10 cellular contexts compared by ENCODE assay signal in the genomic region with DNA sequence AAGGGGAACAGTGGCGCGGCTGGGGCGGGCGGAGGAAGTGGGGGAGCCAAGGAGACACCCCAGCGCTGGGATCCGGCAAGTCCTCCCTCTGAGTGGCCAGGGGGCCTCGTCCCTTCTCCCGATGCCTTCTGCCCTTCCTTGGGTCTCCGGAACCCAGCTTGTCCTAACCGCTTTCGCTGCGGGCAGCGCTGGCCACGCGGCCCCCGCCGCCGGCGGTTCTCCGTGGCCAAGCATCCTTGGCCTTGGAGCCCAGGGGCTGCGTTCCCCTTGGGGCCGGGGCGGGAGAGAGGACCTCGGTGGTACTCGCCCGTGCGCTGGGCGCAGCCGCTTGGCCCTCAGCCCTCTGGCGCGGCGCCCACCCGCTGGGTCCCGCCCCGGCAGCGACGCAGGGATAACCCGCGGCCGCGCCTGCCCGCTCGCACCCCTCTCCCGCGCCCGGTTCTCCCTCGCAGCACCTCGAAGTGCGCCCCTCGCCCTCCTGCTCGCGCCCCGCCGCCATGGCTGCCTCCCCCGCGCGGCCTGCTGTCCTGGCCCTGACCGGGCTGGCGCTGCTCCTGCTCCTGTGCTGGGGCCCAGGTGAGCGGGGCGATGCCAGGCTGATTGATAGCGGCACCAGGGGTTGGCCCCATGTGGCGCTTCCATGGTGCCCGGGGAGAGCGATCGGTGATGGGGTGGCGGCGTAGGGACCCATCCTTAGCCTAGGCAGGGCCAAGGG.
A peak's percentile ranks its signal among the peaks of the same experiment; 100 is the strongest.
DNase-seq lines count a peak whose midpoint lies in the region; ATAC-seq and TF ChIP-seq lines count a peak whose summit lies in the region.
"Had no signal": no experiment of that assay in that cellular context is flagged by ENCODE, and none has a peak within 500 bp of the region (broad histone marks: within the 10 kb centered on the region; RNA-seq: fewer than 3 reads in every experiment).

No MANE protein-coding gene starts in this region.

- H3K9me3 ChIP-seq in HUES64 (ENCODE audit: insufficient read depth, low read depth, low read length) (no peaks in the 10 kb centered on the region), iPS-18c (ENCODE audit: control insufficient read depth, insufficient read depth, low read length) (no peaks in the 10 kb centered on the region), sigmoid colon (no peaks in the 10 kb centered on the region)
- H3K9me3 ChIP-seq: neutrophil had no signal

- H3K27ac ChIP-seq in HUES64 (ENCODE audit: low read depth, low read length) (no peak overlapping the region), sigmoid colon (peak overlapping the region in 3 of 4 donors; percentile 20 to 71 (median 57))
- H3K27ac ChIP-seq: neutrophil had no signal

- no peaks in the 10 kb centered on the region for H3K9me3 Mint-ChIP-seq in activated naive CD8-positive, alpha-beta T cell treated with anti-CD3 and anti-CD28 coated beads, Interleukin-2, amount 50 U/mL, for 24 hours

- WGBS in HUES64 = 4% methylated on average over 68 of the region's 68 CpGs
- 5 to 11% methylated on average over 68 of the region's 68 CpGs for WGBS in sigmoid colon, 2 donors

- H3K4me3 ChIP-seq in HUES64 (ENCODE audit: low read length) (peak overlapping the region; percentile 64), iPS-18c (ENCODE audit: insufficient read depth, low read depth, low read length) (peak overlapping the region; percentile 64), sigmoid colon (peak overlapping the region; percentile 37 to 58 (median 51))

- no peak overlapping the region for H3K27ac Mint-ChIP-seq in activated naive CD8-positive, alpha-beta T cell treated with anti-CD3 and anti-CD28 coated beads, Interleukin-2, amount 50 U/mL, for 24 hours

- H3K36me3 ChIP-seq in HUES64 (ENCODE audit: insufficient read depth, low read length) (no peaks in the 10 kb centered on the region), sigmoid colon (no peaks in the 10 kb centered on the region)
- H3K36me3 ChIP-seq: neutrophil had no signal

- peak; percentile 43 for ATAC-seq in activated naive CD8-positive, alpha-beta T cell treated with anti-CD3 and anti-CD28 coated beads, Interleukin-2, amount 50 U/mL, for 24 hours
- no peak for ATAC-seq in GM21825 (IDR thresholded peaks at IDR 0.05; ENCODE audit: unreplicated experiment)

- H3K27me3 Mint-ChIP-seq in activated naive CD8-positive, alpha-beta T cell treated with anti-CD3 and anti-CD28 coated beads, Interleukin-2, amount 50 U/mL, for 24 hours = peaks cover 16% of the 10 kb centered on the region

- peaks cover 10% of the 10 kb centered on the region; the same call in 1 of the 2 replicates for H3K4me1 ChIP-seq in HUES64 (ENCODE audit: insufficient read depth, low read length)
- peaks cover 0 to 24% (median 23%) of the 10 kb centered on the region in 4 donors for H3K4me1 ChIP-seq in sigmoid colon

- H3K4me1 Mint-ChIP-seq in activated naive CD8-positive, alpha-beta T cell treated with anti-CD3 and anti-CD28 coated beads, Interleukin-2, amount 50 U/mL, for 24 hours = peaks cover 13% of the 10 kb centered on the region

- no peak for TF ChIP-seq CTCF in sigmoid colon (IDR thresholded peaks at IDR 0.05)

- intact Hi-C loops in sigmoid colon (cut with DNase I) = loop anchor here (5.0 to 10.0 kb wide), 2 partner anchors 33 to 1191 kb away; no protein-coding TSS in a partner anchor
- intact Hi-C loops in posterior vena cava (cut with DNase I) = no loop called here

- H3K4me3 Mint-ChIP-seq in activated naive CD8-positive, alpha-beta T cell treated with anti-CD3 and anti-CD28 coated beads, Interleukin-2, amount 50 U/mL, for 24 hours = peak overlapping the region; percentile 66

- H3K27me3 ChIP-seq in HUES64 (ENCODE audit: insufficient read depth, low read length) (peaks cover 32% of the 10 kb centered on the region), sigmoid colon (no peaks in the 10 kb centered on the region)

- H3K36me3 Mint-ChIP-seq in activated naive CD8-positive, alpha-beta T cell treated with anti-CD3 and anti-CD28 coated beads, Interleukin-2, amount 50 U/mL, for 24 hours (ENCODE audit: low read depth) = peaks cover 2% of the 10 kb centered on the region

- DNase-seq in activated naive CD8-positive, alpha-beta T cell treated with anti-CD3 and anti-CD28 coated beads, Interleukin-2, amount 50 U/mL, for 24 hours = peak; percentile 23
- DNase-seq in sigmoid colon (no peak), CD1c-positive myeloid dendritic cell (ENCODE audit: extremely low spot score) (no peak), OCI-M1 (lab: John Stamatoyannopoulos, UW) (no peak), posterior vena cava (ENCODE audit: low spot score) (no peak)
- DNase-seq: NK-92 treated with Interleukin-12 subunit alpha and Interleukin-12 subunit beta, amount 100 ng/mL, for 24 hours had no signal

- peak overlapping the region; percentile 3; the same call in 1 of the 2 replicates for H3K9ac ChIP-seq in HUES64 (ENCODE audit: low read depth, low read length)

- no peak for TF ChIP-seq EP300 in sigmoid colon (IDR thresholded peaks at IDR 0.05)

- TF ChIP-seq POLR2A in sigmoid colon (IDR thresholded peaks at IDR 0.05) = no peak
